ENCODE assay signal across 20 cellular contexts in the genomic region with DNA sequence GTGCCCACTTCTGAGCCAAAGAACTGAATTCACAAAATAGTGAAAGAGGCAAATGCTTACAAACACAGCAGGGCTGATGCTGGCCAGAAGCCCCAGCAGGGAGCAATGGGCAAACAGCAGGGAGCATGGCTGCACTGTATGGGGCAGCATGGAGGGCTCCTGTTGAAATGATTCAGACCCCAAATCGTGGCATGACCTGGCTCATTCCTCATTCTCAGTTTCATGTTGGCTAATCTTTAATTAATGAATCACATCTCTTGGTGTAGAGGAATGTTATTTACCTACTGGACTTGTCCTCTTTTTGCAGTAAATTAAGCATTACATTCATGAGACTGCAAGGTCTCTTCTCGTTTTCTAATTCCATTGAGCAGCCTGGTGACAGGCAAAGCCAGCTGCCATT.
DNase-seq lines count a peak whose midpoint lies in the region; ATAC-seq and TF ChIP-seq lines count a peak whose summit lies in the region.
"Had no signal": no experiment of that assay in that cellular context is flagged by ENCODE, and none has a peak within 500 bp of the region (broad histone marks: within the 10 kb centered on the region; RNA-seq: fewer than 3 reads in every experiment).

No MANE protein-coding gene starts in this region.

- no peak overlapping the region for H3K4me3 ChIP-seq in ovary
- H3K4me3 ChIP-seq: SJSA1 had no signal

- H3K27me3 ChIP-seq in ovary: no peaks in the 10 kb centered on the region
- H3K27me3 ChIP-seq: BE2C had no signal

- H3K9me3 Mint-ChIP-seq in Calu3 (ENCODE audit: low read depth, unreplicated experiment): no peaks in the 10 kb centered on the region
- H3K9me3 Mint-ChIP-seq in glutamatergic neuron (ENCODE audit: unreplicated experiment): peaks cover 8% of the 10 kb centered on the region
- no peaks in the 10 kb centered on the region for H3K9me3 Mint-ChIP-seq in activated T-helper 1 cell treated with anti-CD3 and anti-CD28 coated beads, Interleukin-12 subunit alpha, Interleukin-12 subunit beta, Interleukin-2, Interleukin-4 antibody, amounts not matched to agents 30 ng/mL and 10 ng/mL and 1 ng/mL, durations not matched to agents 14 hours and 24 hours and 36 hours
- no peaks in the 10 kb centered on the region for H3K9me3 Mint-ChIP-seq in T-cell

- H3K27ac Mint-ChIP-seq in Calu3 (ENCODE audit: unreplicated experiment) (peak overlapping the region; percentile 97), glutamatergic neuron (ENCODE audit: unreplicated experiment) (peak overlapping the region; percentile 82), T-cell (no peak overlapping the region)
- no peak overlapping the region for H3K27ac Mint-ChIP-seq in activated T-helper 1 cell treated with anti-CD3 and anti-CD28 coated beads, Interleukin-12 subunit alpha, Interleukin-12 subunit beta, Interleukin-2, Interleukin-4 antibody, amounts not matched to agents 30 ng/mL and 10 ng/mL and 1 ng/mL, durations not matched to agents 14 hours and 24 hours and 36 hours
- H3K27ac Mint-ChIP-seq: IgD-negative memory B cell had no signal

- BruUV-seq in Calu3 (replicated peaks; lab: Mats Ljungman, UMichigan): no TSS peak

- WGBS in ovary, 3 donors: 29 to 44% (median 36%) methylated on average over 2 of the region's 2 CpGs

- peaks cover 68% of the 10 kb centered on the region for H3K4me1 Mint-ChIP-seq in Calu3 (ENCODE audit: low read depth, unreplicated experiment)
- H3K4me1 Mint-ChIP-seq in glutamatergic neuron (ENCODE audit: low read depth, unreplicated experiment): peaks cover 14% of the 10 kb centered on the region
- H3K4me1 Mint-ChIP-seq in activated T-helper 1 cell treated with anti-CD3 and anti-CD28 coated beads, Interleukin-12 subunit alpha, Interleukin-12 subunit beta, Interleukin-2, Interleukin-4 antibody, amounts not matched to agents 30 ng/mL and 10 ng/mL and 1 ng/mL, durations not matched to agents 14 hours and 24 hours and 36 hours (ENCODE audit: low read depth): no peaks in the 10 kb centered on the region
- no peaks in the 10 kb centered on the region for H3K4me1 Mint-ChIP-seq in T-cell
- H3K4me1 Mint-ChIP-seq: IgD-negative memory B cell had no signal

- peaks cover 18% of the 10 kb centered on the region for H3K36me3 Mint-ChIP-seq in Calu3 (ENCODE audit: insufficient read depth, unreplicated experiment)
- H3K36me3 Mint-ChIP-seq in glutamatergic neuron (ENCODE audit: unreplicated experiment): peaks cover 7% of the 10 kb centered on the region
- no peaks in the 10 kb centered on the region for H3K36me3 Mint-ChIP-seq in activated T-helper 1 cell treated with anti-CD3 and anti-CD28 coated beads, Interleukin-12 subunit alpha, Interleukin-12 subunit beta, Interleukin-2, Interleukin-4 antibody, amounts not matched to agents 30 ng/mL and 10 ng/mL and 1 ng/mL, durations not matched to agents 14 hours and 24 hours and 36 hours (ENCODE audit: low read depth)
- no peaks in the 10 kb centered on the region for H3K36me3 Mint-ChIP-seq in T-cell
- H3K36me3 Mint-ChIP-seq: IgD-negative memory B cell had no signal

- peak; percentile 55 for DNase-seq in Calu3
- peak; percentile 29 for DNase-seq in NCI-H69 (lab: John Stamatoyannopoulos, UW)
- DNase-seq in glutamatergic neuron: peak; percentile 35
- DNase-seq in renal cortical epithelial cell (ENCODE audit: low read depth): peak; percentile 96
- no peak for DNase-seq in ovary
- DNase-seq in activated T-helper 1 cell treated with anti-CD3 and anti-CD28 coated beads, Interleukin-12 subunit alpha, Interleukin-12 subunit beta, Interleukin-2, Interleukin-4 antibody, amounts not matched to agents 30 ng/mL and 10 ng/mL and 1 ng/mL, durations not matched to agents 14 hours and 24 hours and 36 hours (ENCODE audit: low spot score): no peak
- no peak for DNase-seq in T-cell
- DNase-seq: BE2C, DMS153, GOT3, HCEC 1CT, NCI-H1105 treated with DMSO at 0.1 percent for 48 hours, NCI-H1694 treated with DMSO at 0.1 percent for 48 hours, NCI-H2081 treated with DMSO at 0.1 percent for 48 hours, NCI-H2171 treated with DMSO at 0.1 percent for 48 hours, NCI-H524 treated with DMSO at 0.1 percent for 48 hours, OCI-M1 had no signal

- ATAC-seq in T-cell (replicated peaks in 1 of 4): no peak
- ATAC-seq: Right ventricle myocardium inferior had no signal

- H3K4me3 Mint-ChIP-seq in Calu3 (ENCODE audit: low read depth, unreplicated experiment) (peak overlapping the region; percentile 29), glutamatergic neuron (ENCODE audit: unreplicated experiment) (no peak overlapping the region), T-cell (no peak overlapping the region)
- H3K4me3 Mint-ChIP-seq in activated T-helper 1 cell treated with anti-CD3 and anti-CD28 coated beads, Interleukin-12 subunit alpha, Interleukin-12 subunit beta, Interleukin-2, Interleukin-4 antibody, amounts not matched to agents 30 ng/mL and 10 ng/mL and 1 ng/mL, durations not matched to agents 14 hours and 24 hours and 36 hours: no peak overlapping the region
- H3K4me3 Mint-ChIP-seq: IgD-negative memory B cell had no signal

- no peak for TF ChIP-seq EP300 in ovary (IDR thresholded peaks at IDR 0.05)

- TF ChIP-seq POLR2A in ovary (IDR thresholded peaks at IDR 0.05): no peak

- H3K36me3 ChIP-seq in ovary: no peaks in the 10 kb centered on the region
- H3K36me3 ChIP-seq: BE2C, SJSA1 had no signal

- H3K4me1 ChIP-seq in ovary (ENCODE audit: insufficient read depth): no peaks in the 10 kb centered on the region
- H3K4me1 ChIP-seq: BE2C, SJSA1 had no signal

- no peak overlapping the region for H3K27ac ChIP-seq in ovary
- H3K27ac ChIP-seq: SJSA1 had no signal

- TF ChIP-seq CTCF in Calu3 (IDR thresholded peaks at IDR 0.05; ENCODE audit: unreplicated experiment) (no peak), glutamatergic neuron (IDR thresholded peaks at IDR 0.05; ENCODE audit: partially characterized antibody, unreplicated experiment) (no peak), ovary (IDR thresholded peaks at IDR 0.05) (no peak)

- H3K9me3 ChIP-seq in ovary: no peaks in the 10 kb centered on the region
- H3K9me3 ChIP-seq: BE2C, SJSA1 had no signal

- intact Hi-C loops in Calu3 (cut with micrococcal nuclease; ENCODE audit: unreplicated experiment): loop anchor here (2.0 kb wide), 1 partner anchor 45 kb away; no protein-coding TSS in a partner anchor
- intact Hi-C loops in ovary (cut with DNase I): no loop called here
- intact Hi-C loops in activated T-helper 1 cell treated with anti-CD3 and anti-CD28 coated beads, Interleukin-12 subunit alpha, Interleukin-12 subunit beta, Interleukin-2, Interleukin-4 antibody, amounts not matched to agents 30 ng/mL and 10 ng/mL and 1 ng/mL, durations not matched to agents 14 hours and 24 hours and 36 hours (cut with micrococcal nuclease): no loop called here

- H3K27me3 Mint-ChIP-seq in Calu3 (ENCODE audit: unreplicated experiment): no peaks in the 10 kb centered on the region
- H3K27me3 Mint-ChIP-seq in glutamatergic neuron (ENCODE audit: unreplicated experiment): peaks cover 5% of the 10 kb centered on the region
- H3K27me3 Mint-ChIP-seq in activated T-helper 1 cell treated with anti-CD3 and anti-CD28 coated beads, Interleukin-12 subunit alpha, Interleukin-12 subunit beta, Interleukin-2, Interleukin-4 antibody, amounts not matched to agents 30 ng/mL and 10 ng/mL and 1 ng/mL, durations not matched to agents 14 hours and 24 hours and 36 hours (ENCODE audit: insufficient read depth): no peaks in the 10 kb centered on the region
- peaks cover 0 to 11% of the 10 kb centered on the region in 2 donors for H3K27me3 Mint-ChIP-seq in T-cell

- CTCF ChIA-PET in Calu3 (lab: Charles Lee) (interaction anchor here (0.7 to 1.0 kb wide), 3 partner anchors 10 to 130 kb away, joined by 3 read pairs; no protein-coding TSS in a partner anchor), T-cell (lab: Charles Lee) (no interaction called here)

- POLR2A ChIA-PET in T-cell (lab: Charles Lee): no interaction called here

Comparison
In these comparisons a context has a peak if more than half of its experiments do, and no peak if none do; other contexts are left out.
1. DNase-seq: peak in Calu3 (single experiment), NCI-H69 (single experiment), glutamatergic neuron (single experiment) and renal cortical epithelial cell (single experiment); none in ovary (0 of 5), activated T-helper 1 cell treated with anti-CD3 and anti-CD28 coated beads, Interleukin-12 subunit alpha, Interleukin-12 subunit beta, Interleukin-2, Interleukin-4 antibody, amounts not matched to agents 30 ng/mL and 10 ng/mL and 1 ng/mL, durations not matched to agents 14 hours and 24 hours and 36 hours (single experiment) and T-cell (0 of 34).
2. H3K27ac Mint-ChIP-seq: peak in Calu3 (single experiment) and glutamatergic neuron (single experiment); none in activated T-helper 1 cell treated with anti-CD3 and anti-CD28 coated beads, Interleukin-12 subunit alpha, Interleukin-12 subunit beta, Interleukin-2, Interleukin-4 antibody, amounts not matched to agents 30 ng/mL and 10 ng/mL and 1 ng/mL, durations not matched to agents 14 hours and 24 hours and 36 hours (single experiment) and T-cell (0 of 2).